Comparison of ENCODE assay signal across 21 cellular contexts in genomic region chr10:84846646-84847045, GRCh38.
"Had no signal": no experiment of that assay in that cellular context is flagged by ENCODE, and none has a peak within 500 bp of the region (broad histone marks: within the 10 kb centered on the region; RNA-seq: fewer than 3 reads in every experiment).

No MANE protein-coding gene starts in this region.

- H3K36me3 Mint-ChIP-seq: activated naive CD8-positive, alpha-beta T cell; brain had no signal

- H3K4me3 Mint-ChIP-seq: activated CD8-positive, alpha-beta T cell treated with anti-CD3 and anti-CD28 coated beads, Interleukin-2, amount 10 ng/mL, durations not matched to agents 7 days and 5 days; activated naive CD8-positive, alpha-beta T cell; activated T-cell treated with anti-CD3 and anti-CD28 coated beads, Interleukin-2, amount 50 U/mL, for 24 hours; brain; central memory CD8-positive, alpha-beta T cell; T-helper 1 cell treated with Interleukin-12 subunit alpha and Interleukin-12 subunit beta and Interleukin-4 antibody, amounts not matched to agents 30 μg/mL and 1 μg/mL, for 36 hours had no signal

- DNase-seq: activated CD4-positive, alpha-beta T cell treated with anti-CD3 and anti-CD28 coated beads for 4 hours; activated CD8-positive, alpha-beta memory T cell treated with anti-CD3 and anti-CD28 coated beads, Interleukin-2, amount 50 U/mL, for 48 hours; activated CD8-positive, alpha-beta T cell treated with anti-CD3 and anti-CD28 coated beads, Interleukin-2, amount 10 ng/mL, durations not matched to agents 7 days and 5 days; activated effector memory CD4-positive, alpha-beta T cell treated with anti-CD3 and anti-CD28 coated beads, Interleukin-2, amount 50 U/mL, for 16 hours; activated naive CD4-positive, alpha-beta T cell treated with Interleukin-2 at 50 U/mL for 16 hours; activated T-cell treated with anti-CD3 and anti-CD28 coated beads, Interleukin-2, amount 50 U/mL, for 24 hours; amygdala; Kasumi-1; KBM-7; NCI-H1436; NCI-H187 treated with DMSO at 0.1 percent for 48 hours; NCI-H2081 treated with DMSO at 0.1 percent for 48 hours; NCI-H446; NCI-H524 treated with DMSO at 0.1 percent for 48 hours; PC-3; SHP77 had no signal

- H3K4me3 ChIP-seq: SJSA1 had no signal

- H3K4me1 Mint-ChIP-seq: central memory CD8-positive, alpha-beta T cell had no signal

- H3K9me3 Mint-ChIP-seq: activated T-cell treated with anti-CD3 and anti-CD28 coated beads, Interleukin-2, amount 50 U/mL, for 24 hours; central memory CD8-positive, alpha-beta T cell; T-helper 1 cell treated with Interleukin-12 subunit alpha and Interleukin-12 subunit beta and Interleukin-4 antibody, amounts not matched to agents 30 μg/mL and 1 μg/mL, for 36 hours had no signal

- H3K27me3 Mint-ChIP-seq: activated T-cell treated with anti-CD3 and anti-CD28 coated beads, Interleukin-2, amount 50 U/mL, for 24 hours had no signal

- H3K36me3 ChIP-seq: SJSA1 had no signal

- H3K27ac Mint-ChIP-seq: activated CD8-positive, alpha-beta T cell treated with anti-CD3 and anti-CD28 coated beads, Interleukin-2, amount 10 ng/mL, durations not matched to agents 7 days and 5 days; activated naive CD8-positive, alpha-beta T cell; activated T-cell treated with anti-CD3 and anti-CD28 coated beads, Interleukin-2, amount 50 U/mL, for 24 hours; T-helper 1 cell treated with Interleukin-12 subunit alpha and Interleukin-12 subunit beta and Interleukin-4 antibody, amounts not matched to agents 30 μg/mL and 1 μg/mL, for 36 hours had no signal

- H3K27me3 ChIP-seq: SJSA1 had no signal

- H3K27ac ChIP-seq: SJSA1 had no signal

- H3K9me3 ChIP-seq: SJSA1 had no signal
